In the genomic region with DNA sequence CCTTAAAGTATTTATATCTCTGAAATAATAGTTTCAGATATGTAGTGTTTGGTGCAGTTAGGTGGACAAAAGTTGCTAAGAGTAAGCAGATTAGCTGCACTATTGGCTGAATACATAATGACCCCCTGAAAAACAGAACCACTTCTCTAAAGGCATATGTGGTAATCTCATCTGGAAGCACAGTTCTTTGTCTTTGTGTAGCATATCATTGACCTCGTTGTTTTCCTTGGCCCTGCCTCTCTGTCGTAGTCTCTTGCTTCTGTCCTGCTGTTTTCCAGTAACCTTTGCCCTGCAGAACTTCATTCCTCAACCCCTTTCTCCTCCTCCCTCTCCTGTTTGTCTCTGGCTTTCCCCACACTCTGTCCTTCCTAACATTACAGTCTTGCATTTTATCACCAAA, we compare ENCODE assay signal across 10 cellular contexts. TPM values are rescaled to one million over a fixed set of nuclear protein-coding genes. Genes with fewer than 3 reads are reported as not detected.
DNase-seq lines count a peak whose midpoint lies in the region; ATAC-seq and TF ChIP-seq lines count a peak whose summit lies in the region.
"Had no signal": no experiment of that assay in that cellular context is flagged by ENCODE, and none has a peak within 500 bp of the region (broad histone marks: within the 10 kb centered on the region; RNA-seq: fewer than 3 reads in every experiment).

No MANE protein-coding gene starts in this region.

- H3K4me3 ChIP-seq in mesendoderm (ENCODE audit: low read length) (no peak overlapping the region), gastrocnemius medialis (no peak overlapping the region)

- H2BK120ac ChIP-seq in mesendoderm (ENCODE audit: low read depth, low read length), result no peak overlapping the region

- H3K27ac ChIP-seq in VCaP, result peak overlapping the region; percentile 52
- no peak overlapping the region for H3K27ac ChIP-seq in mesendoderm (ENCODE audit: low read depth, low read length)
- H3K27ac ChIP-seq in gastrocnemius medialis, result no peak overlapping the region

- no peaks in the 10 kb centered on the region for H3K9me3 ChIP-seq in gastrocnemius medialis

- H3K23ac ChIP-seq in mesendoderm (ENCODE audit: low read length), result no peak overlapping the region

- TF ChIP-seq POLR2A in gastrocnemius medialis (IDR thresholded peaks at IDR 0.05), result no peak

- H3K4me2 ChIP-seq in mesendoderm (ENCODE audit: low read length), result no peak overlapping the region

- TF ChIP-seq CTCF in VCaP (conservative IDR thresholded peaks at IDR 0.05) (no peak), gastrocnemius medialis (IDR thresholded peaks at IDR 0.05 in 4 of 5, conservative IDR thresholded peaks at IDR 0.05 in 1 of 5) (no peak)

- no peak overlapping the region for H3K56ac ChIP-seq in mesendoderm (ENCODE audit: low read length)

- H2BK5ac ChIP-seq in mesendoderm (ENCODE audit: low read length), result no peak overlapping the region

- H3K27me3 ChIP-seq in mesendoderm (ENCODE audit: insufficient read depth, low read length, poor library complexity), result no peaks in the 10 kb centered on the region
- H3K27me3 ChIP-seq in gastrocnemius medialis, result no peaks in the 10 kb centered on the region

- H3K4me1 ChIP-seq in mesendoderm (ENCODE audit: control insufficient read depth, low read depth, low read length), result no peaks in the 10 kb centered on the region
- H3K4me1 ChIP-seq in gastrocnemius medialis, result peaks cover 0 to 3% of the 10 kb centered on the region in 2 donors

- H3K36me3 ChIP-seq in mesendoderm (ENCODE audit: control insufficient read depth, insufficient read depth, low read length) (no peaks in the 10 kb centered on the region), gastrocnemius medialis (no peaks in the 10 kb centered on the region)

- H3K79me1 ChIP-seq in mesendoderm (ENCODE audit: low read length), result no peaks in the 10 kb centered on the region

- H3K9ac ChIP-seq in mesendoderm (ENCODE audit: low read length), result no peak overlapping the region

- DNase-seq in mesendoderm (peak; percentile 76), gastrocnemius medialis (no peak), NCI-H345 treated with DMSO at 0.1 percent for 48 hours (lab: John Stamatoyannopoulos, UW; ENCODE audit: unreplicated experiment) (no peak)
- DNase-seq in activated CD4-positive, alpha-beta T cell treated with anti-CD3 and anti-CD28 coated beads for 1 hour, result no peak
- DNase-seq in stimulated activated CD4-positive, alpha-beta T cell treated with anti-CD3 and anti-CD28 coated beads, Interleukin-15, amount 100 ng/mL, for 24 hours, result no peak
- DNase-seq: hypothalamus, NCI-H1417 had no signal

- H2BK15ac ChIP-seq in mesendoderm (replicated peaks; ENCODE audit: low read depth), result no peak overlapping the region

- WGBS in mesendoderm (ENCODE audit: extremely low coverage, insufficient coverage, low lambda C conversion rate), result no CpG with 5 or more reads among the region's 2 CpGs

- H4K8ac ChIP-seq in mesendoderm (ENCODE audit: low read depth, low read length), result no peak overlapping the region

- H4K5ac ChIP-seq in mesendoderm (ENCODE audit: low read length), result no peak overlapping the region

- no peak overlapping the region for H2AK5ac ChIP-seq in mesendoderm (ENCODE audit: low read length)

- in situ Hi-C loops in gastrocnemius medialis (cut with MboI; ENCODE audit: low sequenced_read_pairs in 4 of 4), result no loop called here

- ATAC-seq in GM18498 (IDR thresholded peaks at IDR 0.05; ENCODE audit: unreplicated experiment) (peak; percentile 54), HG02852 (IDR thresholded peaks at IDR 0.05; ENCODE audit: unreplicated experiment) (peak; percentile 30), gastrocnemius medialis (no peak)

- no peak overlapping the region for H3K4ac ChIP-seq in mesendoderm (ENCODE audit: low read depth, low read length)

- intact Hi-C loops in gastrocnemius medialis (cut with DNase I; ENCODE audit: low total_unique reads), result no loop called here

- H3K18ac ChIP-seq in mesendoderm (ENCODE audit: low read length), result no peak overlapping the region

- H3K79me2 ChIP-seq in mesendoderm (ENCODE audit: control insufficient read depth, insufficient read depth, low read length), result peaks cover 2% of the 10 kb centered on the region

RNA-seq across cellular contexts. Expression of a gene that starts 41.4 kb away (rescaled TPM):
- 7.8 TPM for polyA plus RNA-seq in mesendoderm (2013, experiment 1 of 2)
- polyA plus RNA-seq in mesendoderm (2013, experiment 2 of 2), result 7.9 TPM
- total RNA-seq in gastrocnemius medialis, result 10 to 100 TPM in 1 of 4 donors, 1 to 10 TPM in 3; 2.0 to 10.9 (median 2.9) TPM

Comparison
In these comparisons a context has a peak if more than half of its experiments do, and no peak if none do; other contexts are left out.
1. ATAC-seq: peak in GM18498 (single experiment) and HG02852 (single experiment); none in gastrocnemius medialis (0 of 2).